In the genomic region with DNA sequence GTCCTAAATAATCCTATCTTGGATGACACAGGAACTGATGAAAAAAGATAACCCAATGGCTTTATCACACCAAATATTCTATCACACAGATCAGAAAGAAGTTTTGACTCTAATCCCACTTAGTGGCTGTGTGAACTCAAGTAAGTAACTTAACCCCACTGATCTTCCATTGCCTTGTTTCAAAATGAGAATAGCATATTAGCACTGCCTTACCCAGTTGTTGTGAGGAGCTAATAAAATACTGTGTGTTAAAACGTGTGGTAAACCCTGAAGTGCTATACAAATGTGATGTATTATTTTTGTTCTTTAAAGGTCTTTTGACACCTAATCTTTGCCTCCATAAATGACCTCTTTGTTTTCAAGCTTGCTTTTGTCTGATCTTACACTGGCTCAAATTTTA, we compare ENCODE assay signal across 9 cellular contexts.
DNase-seq lines count a peak whose midpoint lies in the region; ATAC-seq and TF ChIP-seq lines count a peak whose summit lies in the region.
"Had no signal": no experiment of that assay in that cellular context is flagged by ENCODE, and none has a peak within 500 bp of the region (broad histone marks: within the 10 kb centered on the region; RNA-seq: fewer than 3 reads in every experiment).

No MANE protein-coding gene starts in this region.

- peaks cover 0 to 9% (median 7%) of the 10 kb centered on the region in 4 donors for H3K4me1 ChIP-seq in Peyer's patch

- ATAC-seq in HG02852 (IDR thresholded peaks at IDR 0.05; ENCODE audit: unreplicated experiment): peak; percentile 14
- peak; percentile 48 for ATAC-seq in stimulated activated effector memory CD8-positive, alpha-beta T cell treated with anti-CD3 and anti-CD28 coated beads, Interleukin-12 subunit alpha, Interleukin-12 subunit beta, amount 100 ng/mL, for 72 hours

- no peaks in the 10 kb centered on the region for H3K36me3 ChIP-seq in Peyer's patch

- peaks cover 35% of the 10 kb centered on the region for H3K27me3 Mint-ChIP-seq in osteocyte (ENCODE audit: unreplicated experiment)

- no peaks in the 10 kb centered on the region for H3K9me3 ChIP-seq in Peyer's patch

- TF ChIP-seq POLR2A in Peyer's patch (IDR thresholded peaks at IDR 0.05): no peak

- peak overlapping the region; percentile 15 for H3K27ac Mint-ChIP-seq in stimulated activated effector memory CD8-positive, alpha-beta T cell treated with anti-CD3 and anti-CD28 coated beads, Interleukin-12 subunit alpha, Interleukin-12 subunit beta, amount 100 ng/mL, for 72 hours
- H3K27ac Mint-ChIP-seq in osteocyte (ENCODE audit: unreplicated experiment): no peak overlapping the region

- H3K27ac ChIP-seq in Peyer's patch: peak overlapping the region; percentile 3 to 37 (median 23)
- H3K27ac ChIP-seq: 22Rv1 had no signal

- no peaks in the 10 kb centered on the region for H3K27me3 ChIP-seq in Peyer's patch

- H3K4me1 Mint-ChIP-seq in stimulated activated effector memory CD8-positive, alpha-beta T cell treated with anti-CD3 and anti-CD28 coated beads, Interleukin-12 subunit alpha, Interleukin-12 subunit beta, amount 100 ng/mL, for 72 hours: peaks cover 36% of the 10 kb centered on the region
- H3K4me1 Mint-ChIP-seq in osteocyte (ENCODE audit: unreplicated experiment): peaks cover 3% of the 10 kb centered on the region

- H3K4me3 Mint-ChIP-seq in stimulated activated effector memory CD8-positive, alpha-beta T cell treated with anti-CD3 and anti-CD28 coated beads, Interleukin-12 subunit alpha, Interleukin-12 subunit beta, amount 100 ng/mL, for 72 hours: peak overlapping the region; percentile 32
- no peak overlapping the region for H3K4me3 Mint-ChIP-seq in osteocyte (ENCODE audit: unreplicated experiment)

- no peak overlapping the region for H3K4me3 ChIP-seq in Peyer's patch

- TF ChIP-seq CTCF in Peyer's patch (IDR thresholded peaks at IDR 0.05): no peak
- TF ChIP-seq CTCF in osteocyte (IDR thresholded peaks at IDR 0.05): no peak

- H3K9me3 Mint-ChIP-seq in stimulated activated effector memory CD8-positive, alpha-beta T cell treated with anti-CD3 and anti-CD28 coated beads, Interleukin-12 subunit alpha, Interleukin-12 subunit beta, amount 100 ng/mL, for 72 hours: no peaks in the 10 kb centered on the region
- no peaks in the 10 kb centered on the region for H3K9me3 Mint-ChIP-seq in osteocyte (ENCODE audit: unreplicated experiment)

- no peaks in the 10 kb centered on the region for H3K36me3 Mint-ChIP-seq in stimulated activated effector memory CD8-positive, alpha-beta T cell treated with anti-CD3 and anti-CD28 coated beads, Interleukin-12 subunit alpha, Interleukin-12 subunit beta, amount 100 ng/mL, for 72 hours
- H3K36me3 Mint-ChIP-seq in osteocyte (ENCODE audit: unreplicated experiment): no peaks in the 10 kb centered on the region

- DNase-seq in NCI-H82 (lab: John Stamatoyannopoulos, UW) (peak; percentile 20), NCI-H82 treated with DMSO at 0.1 percent for 48 hours (lab: John Stamatoyannopoulos, UW; ENCODE audit: unreplicated experiment) (no peak), Peyer's patch (no peak), osteocyte (ENCODE audit: extremely low spot score, unreplicated experiment) (no peak), medulla oblongata (ENCODE audit: extremely low spot score) (no peak), ecto neural progenitor cell (ENCODE audit: low spot score) (no peak)
- no peak for DNase-seq in stimulated activated effector memory CD8-positive, alpha-beta T cell treated with anti-CD3 and anti-CD28 coated beads, Interleukin-12 subunit alpha, Interleukin-12 subunit beta, amount 100 ng/mL, for 72 hours (ENCODE audit: low spot score in 2 of 2)
